In genomic region chr10:35355971-35356724, GRCh38 we compare ENCODE assay signal across 8 cellular contexts. TPM values are rescaled to one million over a fixed set of nuclear protein-coding genes. Genes with fewer than 3 reads are reported as not detected.
DNase-seq lines count a peak whose midpoint lies in the region; ATAC-seq and TF ChIP-seq lines count a peak whose summit lies in the region.
"Had no signal": no experiment of that assay in that cellular context is flagged by ENCODE, and none has a peak within 500 bp of the region (broad histone marks: within the 10 kb centered on the region; RNA-seq: fewer than 3 reads in every experiment).

No MANE protein-coding gene starts in this region.

- H3K27ac ChIP-seq in GM23338 (ENCODE audit: low read depth), result no peak overlapping the region
- H3K27ac ChIP-seq: SJSA1 had no signal

- peaks cover 96% of the 10 kb centered on the region for H3K79me2 ChIP-seq in GM23338 (replicated peaks; ENCODE audit: insufficient read depth)

- H3K27me3 ChIP-seq in GM23338 (ENCODE audit: insufficient read depth), result no peaks in the 10 kb centered on the region
- H3K27me3 ChIP-seq: SJSA1 had no signal

- no peaks in the 10 kb centered on the region for H3K9me3 Mint-ChIP-seq in GM23338

- H3K36me3 ChIP-seq in GM23338 (ENCODE audit: insufficient read depth), result no peaks in the 10 kb centered on the region

- H3K27me3 Mint-ChIP-seq in GM23338 (ENCODE audit: insufficient read depth, low read depth, poor library complexity) (no peaks in the 10 kb centered on the region), T-helper 17 cell (no peaks in the 10 kb centered on the region)

- no peak for TF ChIP-seq CTCF in GM23338 (conservative IDR thresholded peaks at IDR 0.05; ENCODE audit: low read depth in 2 of 2)

- H3K9me3 ChIP-seq in T-helper 17 cell (ENCODE audit: control insufficient read depth, low read length, poor library complexity, severe bottlenecking), result no peaks in the 10 kb centered on the region
- H3K9me3 ChIP-seq: SJSA1 had no signal

- no peak overlapping the region for H3K4me3 ChIP-seq in GM23338
- H3K4me3 ChIP-seq: SJSA1 had no signal

- ATAC-seq in GM18873 (IDR thresholded peaks at IDR 0.05; ENCODE audit: low FRiP score, unreplicated experiment) (peak; percentile 46), GM23338 (no peak; the same call in 2 of the 3 replicates), T-helper 17 cell (peak; percentile 27)

- H3K36me3 Mint-ChIP-seq in GM23338 (ENCODE audit: low read depth), result no peaks in the 10 kb centered on the region
- no peaks in the 10 kb centered on the region for H3K36me3 Mint-ChIP-seq in T-helper 17 cell (ENCODE audit: low read depth)

- peak overlapping the region; percentile 47 for H3K27ac Mint-ChIP-seq in GM23338
- H3K27ac Mint-ChIP-seq in T-helper 17 cell, result peak overlapping the region; percentile 68

- H3F3A ChIP-seq in GM23338 (replicated peaks; ENCODE audit: low read depth), result no peaks in the 10 kb centered on the region

- DNase-seq in GM23338 (ENCODE audit: low spot score), result no peak
- no peak for DNase-seq in T-helper 17 cell
- DNase-seq in stimulated activated CD4-positive, alpha-beta T cell treated with anti-CD3 and anti-CD28 coated beads, Interleukin-4, amount 100 ng/mL, for 1 hour, result peak; percentile 28
- DNase-seq in NK-92 (lab: John Stamatoyannopoulos, UW; ENCODE audit: unreplicated experiment), result no peak
- DNase-seq in mesenteric fat pad (ENCODE audit: low spot score), result no peak
- DNase-seq in NCI-H510A treated with DMSO at 0.1 percent for 48 hours (lab: John Stamatoyannopoulos, UW), result no peak

- no peak overlapping the region for H3K4me2 ChIP-seq in GM23338

- H3K4me1 ChIP-seq in GM23338 (ENCODE audit: insufficient read depth), result no peaks in the 10 kb centered on the region; the same call in 1 of the 2 replicates
- H3K4me1 ChIP-seq: SJSA1 had no signal

- H3K4me3 Mint-ChIP-seq in GM23338 (no peak overlapping the region), T-helper 17 cell (peak overlapping the region; percentile 74)

- no peak overlapping the region for H2AFZ ChIP-seq in GM23338

- H4K20me1 ChIP-seq in GM23338 (replicated peaks; ENCODE audit: insufficient read depth), result peaks cover 30% of the 10 kb centered on the region

- no peaks in the 10 kb centered on the region for H3K9me2 ChIP-seq in GM23338 (ENCODE audit: insufficient read depth)

- peaks cover 21% of the 10 kb centered on the region; the same call in 2 of the 3 replicates for H3K4me1 Mint-ChIP-seq in GM23338
- peaks cover 66% of the 10 kb centered on the region for H3K4me1 Mint-ChIP-seq in T-helper 17 cell

TF ChIP-seq in GM23338, 12 proteins besides CTCF, POLR2A, EP300 and RAD21 (continues in another document):
- TF ChIP-seq REST (IDR thresholded peaks at IDR 0.05; ENCODE audit: unreplicated experiment), result no peak
- TF ChIP-seq ETS1 (IDR thresholded peaks at IDR 0.05), result no peak
- TF ChIP-seq NANOG (IDR thresholded peaks at IDR 0.05; ENCODE audit: borderline replicate concordance), result no peak
- TF ChIP-seq POLR2AphosphoS5 (IDR thresholded peaks at IDR 0.05; ENCODE audit: low read depth), result no peak
- TF ChIP-seq EZH2phosphoT487 (IDR thresholded peaks at IDR 0.05; ENCODE audit: unreplicated experiment), result no peak
- no peak for TF ChIP-seq EZH2 (IDR thresholded peaks at IDR 0.05; ENCODE audit: low read depth, unreplicated experiment)
- no peak for TF ChIP-seq ZNF114 (CRISPR knock-in tag; IDR thresholded peaks at IDR 0.05)
- no peak for TF ChIP-seq ZNF331 (CRISPR knock-in tag; IDR thresholded peaks at IDR 0.05; ENCODE audit: low read depth)
- TF ChIP-seq JUNB (IDR thresholded peaks at IDR 0.05; ENCODE audit: unreplicated experiment), result no peak
- no peak for TF ChIP-seq STAT1 (IDR thresholded peaks at IDR 0.05; ENCODE audit: unreplicated experiment)

RNA-seq across cellular contexts. Expression of gene CCNY, which starts 19.8 kb away (rescaled TPM):
- total RNA-seq in GM23338 (2014; rRNA removed; shearing (Covaris generic)), result 29.0 and 32.0 TPM in 2 replicates
- polyA plus RNA-seq in GM23338 (2016; fragmentation: Nextera tagmentation; extraction: Ambion mirVana), result 14.2 and 17.4 TPM in 2 replicates
- 10 to 100 TPM; 74.4 to 89.1 TPM for total RNA-seq in T-helper 17 cell
- total RNA-seq in mesenteric fat pad, result 73.9 TPM
